ENCODE assay signal across 8 cellular contexts in the genomic region with DNA sequence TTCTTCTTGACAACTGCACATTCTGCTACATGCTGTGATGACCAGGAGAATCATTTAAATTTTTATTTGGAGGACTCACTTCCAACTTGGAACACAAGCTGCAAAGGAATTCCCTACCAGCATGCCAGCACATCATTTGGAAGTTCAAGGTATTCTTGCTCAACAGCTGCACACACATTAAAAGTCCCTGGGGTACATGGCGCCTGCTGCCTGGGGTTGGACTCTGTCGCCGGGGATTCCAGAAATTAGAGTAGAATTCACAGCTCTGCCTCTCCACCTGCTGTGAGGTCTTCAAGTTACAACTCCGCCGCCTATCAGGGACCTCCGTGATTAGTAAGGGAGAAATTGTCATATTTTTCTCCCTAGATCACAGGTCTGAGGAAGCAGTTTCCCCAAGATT. TPM values are rescaled to one million over a fixed set of nuclear protein-coding genes. Genes with fewer than 3 reads are reported as not detected.
DNase-seq lines count a peak whose midpoint lies in the region; ATAC-seq and TF ChIP-seq lines count a peak whose summit lies in the region.

No MANE protein-coding gene starts in this region.

- BruUV-seq in A673 (replicated peaks; lab: Mats Ljungman, UMichigan), result no TSS peak

- H3K36me3 ChIP-seq in A673 (ENCODE audit: insufficient read depth, low read length, poor library complexity, severe bottlenecking), result peaks cover 41% of the 10 kb centered on the region
- peaks cover 32% of the 10 kb centered on the region for H3K36me3 ChIP-seq in HUES48 (ENCODE audit: control insufficient read depth, insufficient read depth, low read length)
- H3K36me3 ChIP-seq in breast epithelium, result peaks cover 26% of the 10 kb centered on the region
- peaks cover 18 to 38% (median 19%) of the 10 kb centered on the region in 3 donors for H3K36me3 ChIP-seq in esophagus squamous epithelium

- no peaks in the 10 kb centered on the region for H3K4me1 ChIP-seq in A673 (ENCODE audit: insufficient read depth, low read length, poor library complexity, severe bottlenecking)
- H3K4me1 ChIP-seq in HUES48 (ENCODE audit: control insufficient read depth, insufficient read depth, low read length), result no peaks in the 10 kb centered on the region
- no peaks in the 10 kb centered on the region for H3K4me1 ChIP-seq in breast epithelium
- peaks cover 0 to 19% (median 4%) of the 10 kb centered on the region in 3 donors for H3K4me1 ChIP-seq in esophagus squamous epithelium

- peak; percentile 40 for DNase-seq in A673 (ENCODE audit: low spot score)
- no peak for DNase-seq in breast epithelium (ENCODE audit: low spot score in 2 of 2)
- no peak for DNase-seq in naive B cell
- no peak for DNase-seq in NCI-H510A treated with DMSO at 0.1 percent for 48 hours (lab: John Stamatoyannopoulos, UW)
- DNase-seq in esophagus squamous epithelium (lab: John Stamatoyannopoulos, UW), result no peak
- DNase-seq in head of caudate nucleus, result no peak
- no peak for DNase-seq in D341Med (ENCODE audit: low spot score)

- TF ChIP-seq POLR2A in breast epithelium (IDR thresholded peaks at IDR 0.05) (no peak), esophagus squamous epithelium (IDR thresholded peaks at IDR 0.05) (no peak)

- H3K9ac ChIP-seq in HUES48 (ENCODE audit: low read depth, low read length), result no peak overlapping the region

- H3K27ac ChIP-seq in A673 (ENCODE audit: low read depth, low read length, poor library complexity, severe bottlenecking) (no peak overlapping the region), HUES48 (ENCODE audit: low read depth, low read length) (no peak overlapping the region), breast epithelium (no peak overlapping the region), esophagus squamous epithelium (no peak overlapping the region)

- peak overlapping the region; percentile 89 to 99 (median 96) for H3K4me3 Mint-ChIP-seq in naive B cell

- WGBS in esophagus squamous epithelium, 2 donors, result 94 to 95% methylated on average over 6 of the region's 6 CpGs

- POLR2A ChIA-PET in A673 (lab: Charles Lee; ENCODE audit: low non-redundant PET), result no interaction called here

- CTCF ChIA-PET in A673 (lab: Charles Lee), result no interaction called here

- ATAC-seq in naive B cell (ENCODE audit: low read depth in 2 of 2), result no peak

- no peak for TF ChIP-seq CTCF in A673 (conservative IDR thresholded peaks at IDR 0.05; ENCODE audit: low read depth, low read length)
- no peak for TF ChIP-seq CTCF in breast epithelium (IDR thresholded peaks at IDR 0.05)
- no peak for TF ChIP-seq CTCF in esophagus squamous epithelium (IDR thresholded peaks at IDR 0.05)

- H3K4me1 Mint-ChIP-seq in naive B cell, result peaks cover 12 to 24% (median 22%) of the 10 kb centered on the region in 3 donors

- H3K27me3 ChIP-seq in A673 (replicated peaks; ENCODE audit: insufficient read depth, low read depth, low read length, poor library complexity) (no peaks in the 10 kb centered on the region), HUES48 (ENCODE audit: control insufficient read depth, insufficient read depth, low read length) (peaks cover 19% of the 10 kb centered on the region), breast epithelium (no peaks in the 10 kb centered on the region), esophagus squamous epithelium (no peaks in the 10 kb centered on the region)

- peak overlapping the region; percentile 73 for H3K4me3 ChIP-seq in A673 (ENCODE audit: low read depth, low read length, poor library complexity, severe bottlenecking)
- H3K4me3 ChIP-seq in HUES48 (ENCODE audit: low read depth, low read length), result peak overlapping the region; percentile 75
- H3K4me3 ChIP-seq in breast epithelium, result peak overlapping the region; percentile 76 to 95 (median 84)
- peak overlapping the region in 2 of 4 donors; percentile 81 to 84 for H3K4me3 ChIP-seq in esophagus squamous epithelium

- peaks cover 27 to 36% of the 10 kb centered on the region in 2 donors for H3K36me3 Mint-ChIP-seq in naive B cell

- H3K27me3 Mint-ChIP-seq in naive B cell, result peaks cover 4 to 6% (median 4%) of the 10 kb centered on the region in 3 donors

- intact Hi-C loops in A673 (cut with micrococcal nuclease; ENCODE audit: unreplicated experiment), result no loop called here
- intact Hi-C loops in breast epithelium (cut with DNase I; ENCODE audit: low total_unique reads), result no loop called here
- intact Hi-C loops in esophagus squamous epithelium (cut with DNase I), result no loop called here
- intact Hi-C loops in head of caudate nucleus (cut with DNase I), result loop anchor here (5.0 kb wide), 1 partner anchor 240 kb away; a partner anchor contains a TSS

- peaks cover 54% of the 10 kb centered on the region for H3K9me3 ChIP-seq in A673 (ENCODE audit: low read depth, low read length, poor library complexity, severe bottlenecking)
- H3K9me3 ChIP-seq in HUES48 (ENCODE audit: control insufficient read depth, insufficient read depth, low read length), result peaks cover 41% of the 10 kb centered on the region
- peaks cover 43 to 45% of the 10 kb centered on the region in 2 donors for H3K9me3 ChIP-seq in breast epithelium
- peaks cover 10 to 47% (median 41%) of the 10 kb centered on the region in 3 donors for H3K9me3 ChIP-seq in esophagus squamous epithelium

- H3K9me3 Mint-ChIP-seq in naive B cell, result peaks cover 8 to 42% (median 33%) of the 10 kb centered on the region in 7 donors

- peak overlapping the region in 3 of 6 donors; percentile 69 to 96 (median 76) for H3K27ac Mint-ChIP-seq in naive B cell

RNA-seq across cellular contexts. Expression of a gene that starts 1.1 kb away (rescaled TPM):
- total RNA-seq in A673 (2021) (37.6 and 40.1 TPM in 2 replicates), breast epithelium (10 to 100 TPM; 53.1 to 74.3 (median 54.4) TPM), esophagus squamous epithelium (10 to 100 TPM; 10.1 to 38.0 (median 19.3) TPM)
- polyA plus RNA-seq in naive B cell (ENCODE audit: low read depth in 6 of 6), result 100 to 1,000 TPM in 1 of 6 donors, 10 to 100 TPM in 5; 68.9 to 135 (median 83.1) TPM

RNA-seq across cellular contexts. Expression of a gene that starts 41.3 kb away (rescaled TPM):
- 5.1 and 7.2 TPM in 2 replicates for total RNA-seq in A673 (2021)
- 1 to 10 TPM; 3.9 to 4.5 (median 4.0) TPM for total RNA-seq in breast epithelium
- 1 to 10 TPM; 3.7 to 9.4 (median 7.4) TPM for polyA plus RNA-seq in naive B cell (ENCODE audit: low read depth in 6 of 6)
- total RNA-seq in esophagus squamous epithelium, result 10 to 100 TPM in 1 of 4 donors, 1 to 10 TPM in 3; 1.1 to 10.9 (median 5.0) TPM
